Comparison of ENCODE assay signal across 18 cellular contexts in the genomic region with DNA sequence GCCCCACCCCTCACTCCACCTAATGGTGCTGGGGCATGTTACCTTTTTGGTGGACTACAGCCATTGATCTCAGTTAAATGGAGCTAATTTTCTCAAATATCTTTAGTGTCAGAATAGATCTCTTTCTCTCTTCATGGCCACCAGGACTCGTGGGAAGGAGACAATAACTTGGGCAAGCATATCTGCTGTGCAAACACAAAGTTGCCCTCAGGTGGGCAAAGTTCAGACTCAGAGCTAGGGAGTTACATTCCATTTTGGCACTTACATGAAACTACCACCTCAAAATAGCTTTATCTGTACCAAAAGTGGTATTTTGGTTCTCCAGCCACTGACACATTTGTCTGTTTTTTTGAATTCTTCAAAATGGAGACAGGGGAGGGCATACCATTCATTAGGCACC.
"Had no signal": no experiment of that assay in that cellular context is flagged by ENCODE, and none has a peak within 500 bp of the region (broad histone marks: within the 10 kb centered on the region; RNA-seq: fewer than 3 reads in every experiment).

No MANE protein-coding gene starts in this region.

- DNase-seq: dorsolateral prefrontal cortex; effector CD8-positive, alpha-beta T cell; heart right ventricle; islet precursor cell; left ventricle myocardium inferior; naive thymus-derived CD8-positive, alpha-beta T cell; ovary; stimulated activated CD4-positive, alpha-beta T cell treated with anti-CD3 and anti-CD28 coated beads, Interleukin-4, amount 100 ng/mL, for 1 hour; stimulated activated CD8-positive, alpha-beta memory T cell treated with anti-CD3 and anti-CD28 coated beads, Interleukin-4, amount 100 ng/mL, for 48 hours; stimulated activated naive CD8-positive, alpha-beta T cell treated with anti-CD3 and anti-CD28 coated beads, Interleukin-15, Interleukin-2, amounts not matched to agents 100 U/mL and 50 U/mL, for 24 hours; thyroid gland had no signal

- H3K27me3 ChIP-seq: dorsolateral prefrontal cortex, ovary, right atrium auricular region, suprapubic skin, thyroid gland had no signal

- H3K9me3 ChIP-seq: heart right ventricle, left ventricle myocardium inferior, ovary, right atrium auricular region, suprapubic skin, thyroid gland had no signal

- H3K36me3 ChIP-seq: heart right ventricle, left ventricle myocardium inferior, ovary, right atrium auricular region, suprapubic skin, thyroid gland had no signal

- ATAC-seq: heart right ventricle; naive thymus-derived CD8-positive, alpha-beta T cell; stimulated activated effector memory CD8-positive, alpha-beta T cell treated with anti-CD3 and anti-CD28 coated beads, Interleukin-12 subunit alpha, Interleukin-12 subunit beta, amount 100 ng/mL, for 72 hours; stimulated activated naive CD8-positive, alpha-beta T cell treated with anti-CD3 and anti-CD28 coated beads, Interleukin-15, Interleukin-2, amounts not matched to agents 100 U/mL and 50 U/mL, for 24 hours had no signal

- FAIRE-seq: frontal cortex, urothelium cell line had no signal

- H3K4me3 ChIP-seq: coronary artery, dorsolateral prefrontal cortex, heart right ventricle, left ventricle myocardium inferior, ovary, right atrium auricular region, smooth muscle cell, suprapubic skin, thyroid gland had no signal

- H3K4me2 ChIP-seq: smooth muscle cell had no signal

- H3K27ac ChIP-seq: coronary artery, dorsolateral prefrontal cortex, left ventricle myocardium inferior, ovary, right atrium auricular region, suprapubic skin, thyroid gland had no signal

- H3K4me1 ChIP-seq: left ventricle myocardium inferior, right atrium auricular region, thyroid gland had no signal
